Comparison of ENCODE assay signal across 1 cellular context in genomic region chr22:21868651-21869050, GRCh38.
TF ChIP-seq lines count a peak whose summit lies in the region.

No MANE protein-coding gene starts in this region.

TF ChIP-seq in K562, 482 proteins besides CTCF, POLR2A, EP300 and RAD21 (continued from another document):
- TF ChIP-seq ZNF449 (CRISPR knock-in tag; IDR thresholded peaks at IDR 0.05) (no peak), THAP12 (CRISPR knock-in tag; IDR thresholded peaks at IDR 0.05) (no peak), SREBF2 (CRISPR knock-in tag; IDR thresholded peaks at IDR 0.05) (no peak)
TF ChIP-seq in K562: peak in this region for 0.
